In genomic region chr11:63999349-64000025, GRCh38 we compare ENCODE assay signal across 1 cellular context.
TF ChIP-seq lines count a peak whose summit lies in the region.

No MANE protein-coding gene starts in this region.

TF ChIP-seq in GM12878, 131 proteins besides CTCF, POLR2A, EP300 and RAD21 (continued from another document):
- TF ChIP-seq, protein P1, sequence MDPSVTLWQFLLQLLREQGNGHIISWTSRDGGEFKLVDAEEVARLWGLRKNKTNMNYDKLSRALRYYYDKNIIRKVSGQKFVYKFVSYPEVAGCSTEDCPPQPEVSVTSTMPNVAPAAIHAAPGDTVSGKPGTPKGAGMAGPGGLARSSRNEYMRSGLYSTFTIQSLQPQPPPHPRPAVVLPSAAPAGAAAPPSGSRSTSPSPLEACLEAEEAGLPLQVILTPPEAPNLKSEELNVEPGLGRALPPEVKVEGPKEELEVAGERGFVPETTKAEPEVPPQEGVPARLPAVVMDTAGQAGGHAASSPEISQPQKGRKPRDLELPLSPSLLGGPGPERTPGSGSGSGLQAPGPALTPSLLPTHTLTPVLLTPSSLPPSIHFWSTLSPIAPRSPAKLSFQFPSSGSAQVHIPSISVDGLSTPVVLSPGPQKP (IDR thresholded peaks at IDR 0.05; ENCODE audit: low read depth, low read length): no peak
- no peak for TF ChIP-seq STAT1 (conservative IDR thresholded peaks at IDR 0.05)
- 0 out of 2 replicates have a peak, but pooled peaks have one; percentile 12 for TF ChIP-seq SMAD5 (IDR thresholded peaks at IDR 0.05; ENCODE audit: low read depth)
- TF ChIP-seq JUND (IDR thresholded peaks at IDR 0.05; ENCODE audit: low read depth, low read length): no peak
- no peak for TF ChIP-seq TBL1XR1 (IDR thresholded peaks at IDR 0.05; ENCODE audit: low read depth, low read length)
- no peak for TF ChIP-seq CREB1 (IDR thresholded peaks at IDR 0.05; ENCODE audit: low read depth)
- no peak for TF ChIP-seq KDM1A (IDR thresholded peaks at IDR 0.05; ENCODE audit: borderline replicate concordance)
- TF ChIP-seq BACH1 (IDR thresholded peaks at IDR 0.05; ENCODE audit: borderline replicate concordance): 0 out of 2 replicates have a peak, but pooled peaks have one; percentile 11
- no peak for TF ChIP-seq SIX5 (IDR thresholded peaks at IDR 0.05; ENCODE audit: low read depth, low read length, severe bottlenecking)
- no peak for TF ChIP-seq SREBF2 (IDR thresholded peaks at IDR 0.05; ENCODE audit: low read length)
- TF ChIP-seq NFIC (IDR thresholded peaks at IDR 0.05; ENCODE audit: low read depth, low read length): no peak
